ENCODE assay signal across 2 cellular contexts in the genomic region with DNA sequence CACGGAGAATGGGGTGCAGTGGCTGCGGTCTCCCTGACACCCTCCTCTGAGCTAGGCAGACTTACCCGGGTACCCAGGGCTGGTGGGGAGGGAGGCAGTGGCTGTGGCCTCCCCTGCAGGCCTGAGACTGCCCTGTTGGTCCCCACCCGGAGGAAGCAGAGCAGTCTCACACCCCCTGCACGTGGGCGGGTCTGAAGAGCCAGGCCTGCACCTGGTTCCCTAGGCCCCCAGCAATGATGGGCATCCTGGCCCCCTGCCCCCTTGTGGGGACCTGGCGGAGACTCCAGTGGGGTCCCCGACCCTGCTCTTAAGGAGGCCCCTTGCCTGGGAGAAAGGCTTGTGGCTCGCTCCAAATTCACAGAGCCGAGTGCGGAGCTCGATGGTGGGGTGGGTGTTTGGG.
TF ChIP-seq lines count a peak whose summit lies in the region.

No MANE protein-coding gene starts in this region.

TF ChIP-seq in HEK293, 187 proteins besides CTCF, POLR2A, EP300 and RAD21 (continued from another document):
- no peak for TF ChIP-seq ZNF362 (tag by site-specific recombination; IDR thresholded peaks at IDR 0.05)
TF ChIP-seq in HEK293: peak in this region for 4.

TF ChIP-seq in H1, 55 proteins besides CTCF, POLR2A, EP300 and RAD21 (continued from another document):
- TF ChIP-seq MAX (IDR thresholded peaks at IDR 0.05), result no peak
- no peak for TF ChIP-seq BACH1 (IDR thresholded peaks at IDR 0.05; ENCODE audit: low read length)
